23 cellular contexts compared by ENCODE assay signal in the genomic region with DNA sequence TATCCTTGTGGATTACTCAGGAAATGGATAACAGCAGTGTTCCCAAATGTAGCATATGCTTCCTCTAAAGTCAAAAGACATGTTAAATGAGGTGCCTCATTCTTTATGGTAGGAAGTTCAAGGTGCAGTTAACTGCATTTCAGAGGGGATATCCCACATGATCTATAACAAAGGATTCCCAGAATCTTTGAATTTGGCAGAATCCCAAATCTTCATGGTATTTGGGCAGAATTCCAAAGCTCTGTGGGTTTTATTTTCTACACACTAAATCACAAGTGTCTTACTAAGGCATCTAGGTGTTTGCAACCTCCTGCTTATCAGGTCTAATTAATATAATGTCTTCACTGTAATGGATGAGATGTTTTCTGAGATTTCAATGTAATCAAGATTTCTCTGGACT.
"Had no signal": no experiment of that assay in that cellular context is flagged by ENCODE, and none has a peak within 500 bp of the region (broad histone marks: within the 10 kb centered on the region; RNA-seq: fewer than 3 reads in every experiment).

No MANE protein-coding gene starts in this region.

- H3K27ac ChIP-seq: esophagus muscularis mucosa, left ventricle myocardium inferior, right lobe of liver, thoracic aorta, uterus, VCaP had no signal

- H3K9me3 ChIP-seq: esophagus muscularis mucosa, left ventricle myocardium inferior, mucosa of descending colon, right lobe of liver, thoracic aorta, uterus had no signal

- H3K36me3 ChIP-seq: esophagus muscularis mucosa, left ventricle myocardium inferior, right lobe of liver, thoracic aorta, uterus had no signal

- H3K4me1 ChIP-seq: esophagus muscularis mucosa, right lobe of liver, uterus had no signal

- H3K4me3 ChIP-seq: esophagus muscularis mucosa, left ventricle myocardium inferior, lung, mucosa of descending colon, right lobe of liver, thoracic aorta, uterus had no signal

- H3K27me3 ChIP-seq: esophagus muscularis mucosa, right lobe of liver, uterus had no signal

- DNase-seq: activated CD4-positive, alpha-beta T cell treated with anti-CD3 and anti-CD28 coated beads for 4 hours; activated CD4-positive, alpha-beta T cell treated with anti-CD3 and anti-CD28 coated beads, Interleukin-2, amount 50 U/mL, for 4 hours; activated naive CD4-positive, alpha-beta T cell; activated T-cell treated with anti-CD3 and anti-CD28 coated beads for 4 hours; activated T-cell treated with anti-CD3 and anti-CD28 coated beads, Interleukin-2, amount 50 U/mL, for 72 hours; anterior cingulate cortex; foreskin melanocyte; kidney glomerular epithelial cell; left ventricle myocardium inferior; mucosa of descending colon; posterior cingulate gyrus; right lobe of liver; stimulated activated CD4-positive, alpha-beta T cell treated with anti-CD3 and anti-CD28 coated beads, Interleukin-2, amount 100 ng/mL, for 48 hours; stimulated activated naive CD8-positive, alpha-beta T cell treated with anti-CD3 and anti-CD28 coated beads, Interleukin-15, Interleukin-2, amounts not matched to agents 100 U/mL and 50 U/mL, for 24 hours; T-helper 9 cell; trophoblast cell; uterus had no signal

- ATAC-seq: activated naive CD4-positive, alpha-beta T cell treated with anti-CD3 and anti-CD28 coated beads, Interleukin-2, amount 50 U/mL, for 72 hours; activated T-cell treated with anti-CD3 and anti-CD28 coated beads, Interleukin-2, amount 50 U/mL, for 72 hours; mucosa of descending colon; natural killer cell treated with Interleukin-12 subunit alpha and Interleukin-12 subunit beta and Interleukin-15 and Interleukin-18, amount 100 ng/mL, for 72 hours; right lobe of liver; stimulated activated naive CD8-positive, alpha-beta T cell treated with anti-CD3 and anti-CD28 coated beads, Interleukin-15, Interleukin-2, amounts not matched to agents 100 U/mL and 50 U/mL, for 24 hours had no signal
